Comparison of ENCODE assay signal across 2 cellular contexts in the genomic region with DNA sequence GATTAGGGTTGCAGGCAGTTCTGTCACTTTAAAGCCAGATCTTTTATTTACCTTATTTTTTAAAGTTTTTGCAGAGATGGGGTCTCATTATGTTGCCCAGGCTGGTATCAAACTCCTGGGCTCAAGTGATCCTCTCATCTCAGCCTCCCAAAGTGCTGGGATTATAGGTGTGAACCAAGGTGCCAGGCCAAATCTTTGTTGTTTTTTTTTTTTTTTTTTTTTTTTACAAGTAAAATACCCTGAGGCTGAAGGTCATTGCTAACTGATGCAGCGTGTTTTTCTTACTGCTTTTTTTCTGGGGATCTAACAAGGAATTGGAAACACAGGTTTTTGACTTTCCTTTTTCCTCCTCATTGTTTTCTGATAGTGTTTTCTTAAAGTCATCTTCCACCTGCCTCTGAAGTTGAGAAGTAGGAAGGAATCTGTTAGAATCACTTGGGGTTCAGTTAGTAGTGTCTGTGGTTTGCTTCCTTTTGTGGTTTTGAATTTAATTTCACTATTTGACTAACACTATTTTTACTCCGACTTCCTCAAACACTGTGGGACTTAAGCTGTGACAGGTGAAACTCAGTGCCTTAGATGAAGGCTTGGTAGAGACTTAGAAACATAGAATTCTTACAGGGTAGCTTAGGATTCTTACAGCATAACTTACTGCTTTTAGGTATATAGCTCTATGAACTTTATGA.
TF ChIP-seq lines count a peak whose summit lies in the region.

No MANE protein-coding gene starts in this region.

TF ChIP-seq in SK-N-SH treated with all-trans-retinoic acid at 6 μM for 48 hours, 23 proteins besides CTCF, POLR2A, EP300 and RAD21 (continued from another document):
- TF ChIP-seq GLIS3 (CRISPR knock-in tag; IDR thresholded peaks at IDR 0.05): no peak
- no peak for TF ChIP-seq OSR1 (CRISPR knock-in tag; IDR thresholded peaks at IDR 0.05)
- TF ChIP-seq ZFP3 (CRISPR knock-in tag; IDR thresholded peaks at IDR 0.05): no peak
- TF ChIP-seq ZNF8 (CRISPR knock-in tag; IDR thresholded peaks at IDR 0.05): no peak
- no peak for TF ChIP-seq TOX (CRISPR knock-in tag; IDR thresholded peaks at IDR 0.05; ENCODE audit: borderline replicate concordance)
- no peak for TF ChIP-seq PPARA (CRISPR knock-in tag; IDR thresholded peaks at IDR 0.05; ENCODE audit: borderline replicate concordance)
- no peak for TF ChIP-seq ISL1 (CRISPR knock-in tag; IDR thresholded peaks at IDR 0.05)
- no peak for TF ChIP-seq TCF4 (CRISPR knock-in tag; IDR thresholded peaks at IDR 0.05; ENCODE audit: borderline replicate concordance)
- TF ChIP-seq, protein P1, sequence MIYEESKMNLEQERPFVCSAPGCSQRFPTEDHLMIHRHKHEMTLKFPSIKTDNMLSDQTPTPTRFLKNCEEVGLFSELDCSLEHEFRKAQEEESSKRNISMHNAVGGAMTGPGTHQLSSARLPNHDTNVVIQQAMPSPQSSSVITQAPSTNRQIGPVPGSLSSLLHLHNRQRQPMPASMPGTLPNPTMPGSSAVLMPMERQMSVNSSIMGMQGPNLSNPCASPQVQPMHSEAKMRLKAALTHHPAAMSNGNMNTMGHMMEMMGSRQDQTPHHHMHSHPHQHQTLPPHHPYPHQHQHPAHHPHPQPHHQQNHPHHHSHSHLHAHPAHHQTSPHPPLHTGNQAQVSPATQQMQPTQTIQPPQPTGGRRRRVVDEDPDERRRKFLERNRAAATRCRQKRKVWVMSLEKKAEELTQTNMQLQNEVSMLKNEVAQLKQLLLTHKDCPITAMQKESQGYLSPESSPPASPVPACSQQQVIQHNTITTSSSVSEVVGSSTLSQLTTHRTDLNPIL (CRISPR knock-in tag; IDR thresholded peaks at IDR 0.05; ENCODE audit: low read depth): no peak
- TF ChIP-seq, protein P2, sequence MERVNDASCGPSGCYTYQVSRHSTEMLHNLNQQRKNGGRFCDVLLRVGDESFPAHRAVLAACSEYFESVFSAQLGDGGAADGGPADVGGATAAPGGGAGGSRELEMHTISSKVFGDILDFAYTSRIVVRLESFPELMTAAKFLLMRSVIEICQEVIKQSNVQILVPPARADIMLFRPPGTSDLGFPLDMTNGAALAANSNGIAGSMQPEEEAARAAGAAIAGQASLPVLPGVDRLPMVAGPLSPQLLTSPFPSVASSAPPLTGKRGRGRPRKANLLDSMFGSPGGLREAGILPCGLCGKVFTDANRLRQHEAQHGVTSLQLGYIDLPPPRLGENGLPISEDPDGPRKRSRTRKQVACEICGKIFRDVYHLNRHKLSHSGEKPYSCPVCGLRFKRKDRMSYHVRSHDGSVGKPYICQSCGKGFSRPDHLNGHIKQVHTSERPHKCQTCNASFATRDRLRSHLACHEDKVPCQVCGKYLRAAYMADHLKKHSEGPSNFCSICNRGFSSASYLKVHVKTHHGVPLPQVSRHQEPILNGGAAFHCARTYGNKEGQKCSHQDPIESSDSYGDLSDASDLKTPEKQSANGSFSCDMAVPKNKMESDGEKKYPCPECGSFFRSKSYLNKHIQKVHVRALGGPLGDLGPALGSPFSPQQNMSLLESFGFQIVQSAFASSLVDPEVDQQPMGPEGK (CRISPR knock-in tag; IDR thresholded peaks at IDR 0.05; ENCODE audit: borderline replicate concordance): no peak
- no peak for TF ChIP-seq ZFP30 (CRISPR knock-in tag; IDR thresholded peaks at IDR 0.05)
- TF ChIP-seq POU6F1 (CRISPR knock-in tag; IDR thresholded peaks at IDR 0.05; ENCODE audit: borderline replicate concordance, low read depth): no peak

TF ChIP-seq in SK-N-SH, 30 proteins besides CTCF, POLR2A, EP300 and RAD21 (continued from another document):
- TF ChIP-seq TCF12 (IDR thresholded peaks at IDR 0.05) (no peak), ZBTB33 (IDR thresholded peaks at IDR 0.05; ENCODE audit: borderline replicate concordance, low read depth) (no peak), RFX5 (IDR thresholded peaks at IDR 0.05; ENCODE audit: low read length) (no peak), TEAD4 (IDR thresholded peaks at IDR 0.05; ENCODE audit: borderline replicate concordance, insufficient read depth) (no peak), FOXM1 (IDR thresholded peaks at IDR 0.05; ENCODE audit: low read depth) (no peak), REST (IDR thresholded peaks at IDR 0.05; ENCODE audit: low read depth, low read length) (no peak), FOSL2 (IDR thresholded peaks at IDR 0.05; ENCODE audit: borderline replicate concordance, low read depth) (no peak), EZH2phosphoT487 (IDR thresholded peaks at IDR 0.05; ENCODE audit: borderline replicate concordance, low read depth) (no peak), USF1 (IDR thresholded peaks at IDR 0.05; ENCODE audit: borderline replicate concordance, low read depth) (no peak), ELF1 (IDR thresholded peaks at IDR 0.05) (no peak)
TF ChIP-seq in SK-N-SH: peak in this region for 0.
